1 cellular context compared by ENCODE assay signal in genomic region chr9:133788819-133789733, GRCh38.
TF ChIP-seq lines count a peak whose summit lies in the region.

No MANE protein-coding gene starts in this region.

TF ChIP-seq in HepG2, 621 proteins besides CTCF, POLR2A, EP300 and RAD21 (continued from another document and continues in another):
- TF ChIP-seq, protein P1, sequence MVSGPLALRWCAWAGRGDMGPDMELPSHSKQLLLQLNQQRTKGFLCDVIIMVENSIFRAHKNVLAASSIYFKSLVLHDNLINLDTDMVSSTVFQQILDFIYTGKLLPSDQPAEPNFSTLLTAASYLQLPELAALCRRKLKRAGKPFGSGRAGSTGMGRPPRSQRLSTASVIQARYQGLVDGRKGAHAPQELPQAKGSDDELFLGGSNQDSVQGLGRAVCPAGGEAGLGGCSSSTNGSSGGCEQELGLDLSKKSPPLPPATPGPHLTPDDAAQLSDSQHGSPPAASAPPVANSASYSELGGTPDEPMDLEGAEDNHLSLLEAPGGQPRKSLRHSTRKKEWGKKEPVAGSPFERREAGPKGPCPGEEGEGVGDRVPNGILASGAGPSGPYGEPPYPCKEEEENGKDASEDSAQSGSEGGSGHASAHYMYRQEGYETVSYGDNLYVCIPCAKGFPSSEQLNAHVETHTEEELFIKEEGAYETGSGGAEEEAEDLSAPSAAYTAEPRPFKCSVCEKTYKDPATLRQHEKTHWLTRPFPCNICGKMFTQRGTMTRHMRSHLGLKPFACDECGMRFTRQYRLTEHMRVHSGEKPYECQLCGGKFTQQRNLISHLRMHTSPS (CRISPR knock-in tag; IDR thresholded peaks at IDR 0.05; ENCODE audit: low read depth), result peak; percentile 56; the same call in 1 of the 2 replicates
- TF ChIP-seq CCAR2 (optimal IDR thresholded peaks at IDR 0.05; ENCODE audit: low read depth, low read length) (no peak), TSC22D2 (CRISPR knock-in tag; IDR thresholded peaks at IDR 0.05; ENCODE audit: borderline replicate concordance) (no peak), ZNF543 (CRISPR knock-in tag; IDR thresholded peaks at IDR 0.05) (peak; percentile 97), PAX8 (CRISPR knock-in tag; IDR thresholded peaks at IDR 0.05; ENCODE audit: borderline replicate concordance) (no peak), GFI1 (CRISPR knock-in tag; IDR thresholded peaks at IDR 0.05; ENCODE audit: borderline replicate concordance) (no peak), ZZZ3 (CRISPR knock-in tag; IDR thresholded peaks at IDR 0.05; ENCODE audit: borderline replicate concordance) (0 out of 2 replicates have a peak, but pooled peaks have one; percentile 50), SIX4 (CRISPR knock-in tag; IDR thresholded peaks at IDR 0.05) (no peak), ZMAT5 (CRISPR knock-in tag; IDR thresholded peaks at IDR 0.05; ENCODE audit: borderline replicate concordance, low read depth) (no peak), SP4 (CRISPR knock-in tag; IDR thresholded peaks at IDR 0.05) (no peak), LCORL (IDR thresholded peaks at IDR 0.05) (no peak), LCORL (CRISPR knock-in tag; IDR thresholded peaks at IDR 0.05) (peak; percentile 63; the same call in 1 of the 2 replicates), CREM (IDR thresholded peaks at IDR 0.05) (no peak), CREM (CRISPR knock-in tag; IDR thresholded peaks at IDR 0.05) (no peak), SYNCRIP (IDR thresholded peaks at IDR 0.05; ENCODE audit: insufficient read depth, low read depth, low read length) (no peak), ZNF24 (IDR thresholded peaks at IDR 0.05) (no peak), KDM2A (CRISPR knock-in tag; IDR thresholded peaks at IDR 0.05; ENCODE audit: borderline replicate concordance, low read depth) (peak; percentile 39; the same call in 1 of the 2 replicates), HMGXB4 (CRISPR knock-in tag; IDR thresholded peaks at IDR 0.05; ENCODE audit: borderline replicate concordance in 1 of 2, low read depth in 1 of 2) (peak in 1 of 2 experiments; percentile 30; a peak in 1 of 4 replicates), ZNF337 (CRISPR knock-in tag; IDR thresholded peaks at IDR 0.05; ENCODE audit: borderline replicate concordance, low read depth) (no peak), ZNF563 (CRISPR knock-in tag; IDR thresholded peaks at IDR 0.05) (peak; percentile 29; the same call in 1 of the 2 replicates), ZNF350 (CRISPR knock-in tag; IDR thresholded peaks at IDR 0.05; ENCODE audit: borderline replicate concordance, low read depth) (no peak), FOXO1 (CRISPR knock-in tag; IDR thresholded peaks at IDR 0.05) (no peak), ZNF713 (CRISPR knock-in tag; IDR thresholded peaks at IDR 0.05) (no peak), ZNF230 (CRISPR knock-in tag; IDR thresholded peaks at IDR 0.05) (no peak), HNF4A (CRISPR knock-in tag; IDR thresholded peaks at IDR 0.05) (peak; percentile 80), RXRB (CRISPR knock-in tag; IDR thresholded peaks at IDR 0.05; ENCODE audit: borderline replicate concordance) (0 out of 2 replicates have a peak, but pooled peaks have one; percentile 41), RFXAP (CRISPR knock-in tag; IDR thresholded peaks at IDR 0.05; ENCODE audit: borderline replicate concordance) (0 out of 2 replicates have a peak, but pooled peaks have one; percentile 47), ZNF263 (CRISPR knock-in tag; IDR thresholded peaks at IDR 0.05) (peak; percentile 41), ZNF30 (CRISPR knock-in tag; IDR thresholded peaks at IDR 0.05) (0 out of 2 replicates have a peak, but pooled peaks have one; percentile 36)
- TF ChIP-seq, protein P2, sequence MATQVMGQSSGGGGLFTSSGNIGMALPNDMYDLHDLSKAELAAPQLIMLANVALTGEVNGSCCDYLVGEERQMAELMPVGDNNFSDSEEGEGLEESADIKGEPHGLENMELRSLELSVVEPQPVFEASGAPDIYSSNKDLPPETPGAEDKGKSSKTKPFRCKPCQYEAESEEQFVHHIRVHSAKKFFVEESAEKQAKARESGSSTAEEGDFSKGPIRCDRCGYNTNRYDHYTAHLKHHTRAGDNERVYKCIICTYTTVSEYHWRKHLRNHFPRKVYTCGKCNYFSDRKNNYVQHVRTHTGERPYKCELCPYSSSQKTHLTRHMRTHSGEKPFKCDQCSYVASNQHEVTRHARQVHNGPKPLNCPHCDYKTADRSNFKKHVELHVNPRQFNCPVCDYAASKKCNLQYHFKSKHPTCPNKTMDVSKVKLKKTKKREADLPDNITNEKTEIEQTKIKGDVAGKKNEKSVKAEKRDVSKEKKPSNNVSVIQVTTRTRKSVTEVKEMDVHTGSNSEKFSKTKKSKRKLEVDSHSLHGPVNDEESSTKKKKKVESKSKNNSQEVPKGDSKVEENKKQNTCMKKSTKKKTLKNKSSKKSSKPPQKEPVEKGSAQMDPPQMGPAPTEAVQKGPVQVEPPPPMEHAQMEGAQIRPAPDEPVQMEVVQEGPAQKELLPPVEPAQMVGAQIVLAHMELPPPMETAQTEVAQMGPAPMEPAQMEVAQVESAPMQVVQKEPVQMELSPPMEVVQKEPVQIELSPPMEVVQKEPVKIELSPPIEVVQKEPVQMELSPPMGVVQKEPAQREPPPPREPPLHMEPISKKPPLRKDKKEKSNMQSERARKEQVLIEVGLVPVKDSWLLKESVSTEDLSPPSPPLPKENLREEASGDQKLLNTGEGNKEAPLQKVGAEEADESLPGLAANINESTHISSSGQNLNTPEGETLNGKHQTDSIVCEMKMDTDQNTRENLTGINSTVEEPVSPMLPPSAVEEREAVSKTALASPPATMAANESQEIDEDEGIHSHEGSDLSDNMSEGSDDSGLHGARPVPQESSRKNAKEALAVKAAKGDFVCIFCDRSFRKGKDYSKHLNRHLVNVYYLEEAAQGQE (IDR thresholded peaks at IDR 0.05; ENCODE audit: borderline replicate concordance in 1 of 2, low read depth in 1 of 2, low read length in 2 of 2), result no peak
- TF ChIP-seq, protein P3, sequence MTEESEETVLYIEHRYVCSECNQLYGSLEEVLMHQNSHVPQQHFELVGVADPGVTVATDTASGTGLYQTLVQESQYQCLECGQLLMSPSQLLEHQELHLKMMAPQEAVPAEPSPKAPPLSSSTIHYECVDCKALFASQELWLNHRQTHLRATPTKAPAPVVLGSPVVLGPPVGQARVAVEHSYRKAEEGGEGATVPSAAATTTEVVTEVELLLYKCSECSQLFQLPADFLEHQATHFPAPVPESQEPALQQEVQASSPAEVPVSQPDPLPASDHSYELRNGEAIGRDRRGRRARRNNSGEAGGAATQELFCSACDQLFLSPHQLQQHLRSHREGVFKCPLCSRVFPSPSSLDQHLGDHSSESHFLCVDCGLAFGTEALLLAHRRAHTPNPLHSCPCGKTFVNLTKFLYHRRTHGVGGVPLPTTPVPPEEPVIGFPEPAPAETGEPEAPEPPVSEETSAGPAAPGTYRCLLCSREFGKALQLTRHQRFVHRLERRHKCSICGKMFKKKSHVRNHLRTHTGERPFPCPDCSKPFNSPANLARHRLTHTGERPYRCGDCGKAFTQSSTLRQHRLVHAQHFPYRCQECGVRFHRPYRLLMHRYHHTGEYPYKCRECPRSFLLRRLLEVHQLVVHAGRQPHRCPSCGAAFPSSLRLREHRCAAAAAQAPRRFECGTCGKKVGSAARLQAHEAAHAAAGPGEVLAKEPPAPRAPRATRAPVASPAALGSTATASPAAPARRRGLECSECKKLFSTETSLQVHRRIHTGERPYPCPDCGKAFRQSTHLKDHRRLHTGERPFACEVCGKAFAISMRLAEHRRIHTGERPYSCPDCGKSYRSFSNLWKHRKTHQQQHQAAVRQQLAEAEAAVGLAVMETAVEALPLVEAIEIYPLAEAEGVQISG (CRISPR knock-in tag; IDR thresholded peaks at IDR 0.05), result peak; percentile 54
- TF ChIP-seq, protein P4, sequence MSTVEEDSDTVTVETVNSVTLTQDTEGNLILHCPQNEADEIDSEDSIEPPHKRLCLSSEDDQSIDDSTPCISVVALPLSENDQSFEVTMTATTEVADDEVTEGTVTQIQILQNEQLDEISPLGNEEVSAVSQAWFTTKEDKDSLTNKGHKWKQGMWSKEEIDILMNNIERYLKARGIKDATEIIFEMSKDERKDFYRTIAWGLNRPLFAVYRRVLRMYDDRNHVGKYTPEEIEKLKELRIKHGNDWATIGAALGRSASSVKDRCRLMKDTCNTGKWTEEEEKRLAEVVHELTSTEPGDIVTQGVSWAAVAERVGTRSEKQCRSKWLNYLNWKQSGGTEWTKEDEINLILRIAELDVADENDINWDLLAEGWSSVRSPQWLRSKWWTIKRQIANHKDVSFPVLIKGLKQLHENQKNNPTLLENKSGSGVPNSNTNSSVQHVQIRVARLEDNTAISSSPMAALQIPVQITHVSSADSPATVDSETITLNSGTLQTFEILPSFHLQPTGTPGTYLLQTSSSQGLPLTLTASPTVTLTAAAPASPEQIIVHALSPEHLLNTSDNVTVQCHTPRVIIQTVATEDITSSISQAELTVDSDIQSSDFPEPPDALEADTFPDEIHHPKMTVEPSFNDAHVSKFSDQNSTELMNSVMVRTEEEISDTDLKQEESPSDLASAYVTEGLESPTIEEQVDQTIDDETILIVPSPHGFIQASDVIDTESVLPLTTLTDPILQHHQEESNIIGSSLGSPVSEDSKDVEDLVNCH (CRISPR knock-in tag; IDR thresholded peaks at IDR 0.05), result no peak
- TF ChIP-seq, protein P5, sequence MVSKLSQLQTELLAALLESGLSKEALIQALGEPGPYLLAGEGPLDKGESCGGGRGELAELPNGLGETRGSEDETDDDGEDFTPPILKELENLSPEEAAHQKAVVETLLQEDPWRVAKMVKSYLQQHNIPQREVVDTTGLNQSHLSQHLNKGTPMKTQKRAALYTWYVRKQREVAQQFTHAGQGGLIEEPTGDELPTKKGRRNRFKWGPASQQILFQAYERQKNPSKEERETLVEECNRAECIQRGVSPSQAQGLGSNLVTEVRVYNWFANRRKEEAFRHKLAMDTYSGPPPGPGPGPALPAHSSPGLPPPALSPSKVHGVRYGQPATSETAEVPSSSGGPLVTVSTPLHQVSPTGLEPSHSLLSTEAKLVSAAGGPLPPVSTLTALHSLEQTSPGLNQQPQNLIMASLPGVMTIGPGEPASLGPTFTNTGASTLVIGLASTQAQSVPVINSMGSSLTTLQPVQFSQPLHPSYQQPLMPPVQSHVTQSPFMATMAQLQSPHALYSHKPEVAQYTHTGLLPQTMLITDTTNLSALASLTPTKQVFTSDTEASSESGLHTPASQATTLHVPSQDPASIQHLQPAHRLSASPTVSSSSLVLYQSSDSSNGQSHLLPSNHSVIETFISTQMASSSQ (IDR thresholded peaks at IDR 0.05; ENCODE audit: low read depth), result no peak
- TF ChIP-seq, protein P5 (CRISPR knock-in tag; IDR thresholded peaks at IDR 0.05; ENCODE audit: borderline replicate concordance), result 0 out of 2 replicates have a peak, but pooled peaks have one; percentile 14
- TF ChIP-seq, protein P6, sequence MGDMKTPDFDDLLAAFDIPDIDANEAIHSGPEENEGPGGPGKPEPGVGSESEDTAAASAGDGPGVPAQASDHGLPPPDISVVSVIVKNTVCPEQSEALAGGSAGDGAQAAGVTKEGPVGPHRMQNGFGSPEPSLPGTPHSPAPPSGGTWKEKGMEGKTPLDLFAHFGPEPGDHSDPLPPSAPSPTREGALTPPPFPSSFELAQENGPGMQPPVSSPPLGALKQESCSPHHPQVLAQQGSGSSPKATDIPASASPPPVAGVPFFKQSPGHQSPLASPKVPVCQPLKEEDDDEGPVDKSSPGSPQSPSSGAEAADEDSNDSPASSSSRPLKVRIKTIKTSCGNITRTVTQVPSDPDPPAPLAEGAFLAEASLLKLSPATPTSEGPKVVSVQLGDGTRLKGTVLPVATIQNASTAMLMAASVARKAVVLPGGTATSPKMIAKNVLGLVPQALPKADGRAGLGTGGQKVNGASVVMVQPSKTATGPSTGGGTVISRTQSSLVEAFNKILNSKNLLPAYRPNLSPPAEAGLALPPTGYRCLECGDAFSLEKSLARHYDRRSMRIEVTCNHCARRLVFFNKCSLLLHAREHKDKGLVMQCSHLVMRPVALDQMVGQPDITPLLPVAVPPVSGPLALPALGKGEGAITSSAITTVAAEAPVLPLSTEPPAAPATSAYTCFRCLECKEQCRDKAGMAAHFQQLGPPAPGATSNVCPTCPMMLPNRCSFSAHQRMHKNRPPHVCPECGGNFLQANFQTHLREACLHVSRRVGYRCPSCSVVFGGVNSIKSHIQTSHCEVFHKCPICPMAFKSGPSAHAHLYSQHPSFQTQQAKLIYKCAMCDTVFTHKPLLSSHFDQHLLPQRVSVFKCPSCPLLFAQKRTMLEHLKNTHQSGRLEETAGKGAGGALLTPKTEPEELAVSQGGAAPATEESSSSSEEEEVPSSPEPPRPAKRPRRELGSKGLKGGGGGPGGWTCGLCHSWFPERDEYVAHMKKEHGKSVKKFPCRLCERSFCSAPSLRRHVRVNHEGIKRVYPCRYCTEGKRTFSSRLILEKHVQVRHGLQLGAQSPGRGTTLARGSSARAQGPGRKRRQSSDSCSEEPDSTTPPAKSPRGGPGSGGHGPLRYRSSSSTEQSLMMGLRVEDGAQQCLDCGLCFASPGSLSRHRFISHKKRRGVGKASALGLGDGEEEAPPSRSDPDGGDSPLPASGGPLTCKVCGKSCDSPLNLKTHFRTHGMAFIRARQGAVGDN (CRISPR knock-in tag; IDR thresholded peaks at IDR 0.05), result peak; percentile 88
